In genomic region chr5:10279925-10280720, GRCh38 we compare ENCODE assay signal across 23 cellular contexts.
"Had no signal": no experiment of that assay in that cellular context is flagged by ENCODE, and none has a peak within 500 bp of the region (broad histone marks: within the 10 kb centered on the region; RNA-seq: fewer than 3 reads in every experiment).

No MANE protein-coding gene starts in this region.

- FAIRE-seq: HTR-8/SVneo had no signal

- H3K27me3 ChIP-seq: Peyer's patch, SJSA1 had no signal

- H3K4me3 ChIP-seq: Peyer's patch, SJSA1, SK-N-MC had no signal

- DNase-seq: Kasumi-1; KG1; MV-4-11; NCI-H1048; NCI-H1105; NCI-H1417; NCI-H1436 treated with DMSO at 0.1 percent for 48 hours; NCI-H1694; NCI-H187 treated with DMSO at 0.1 percent for 48 hours; NCI-H2029 treated with DMSO at 0.1 percent for 48 hours; NCI-H2227 treated with DMSO at 0.1 percent for 48 hours; NCI-H524 treated with DMSO at 0.1 percent for 48 hours; NCI-H69; NCI-H774; NK-92 treated with Interleukin-12 subunit alpha and Interleukin-12 subunit beta, amount 100 ng/mL, for 24 hours; PC-3; Right ventricle myocardium superior; SIG-M5 had no signal

- ATAC-seq: PC-3 had no signal

- H3K4me1 ChIP-seq: Peyer's patch had no signal

- H3K9me3 ChIP-seq: Peyer's patch, SJSA1 had no signal

- H3K36me3 ChIP-seq: SJSA1 had no signal

- H3K27ac ChIP-seq: HL-60, Peyer's patch, SJSA1, SK-N-MC had no signal
